Comparison of ENCODE assay signal across 19 cellular contexts in the genomic region with DNA sequence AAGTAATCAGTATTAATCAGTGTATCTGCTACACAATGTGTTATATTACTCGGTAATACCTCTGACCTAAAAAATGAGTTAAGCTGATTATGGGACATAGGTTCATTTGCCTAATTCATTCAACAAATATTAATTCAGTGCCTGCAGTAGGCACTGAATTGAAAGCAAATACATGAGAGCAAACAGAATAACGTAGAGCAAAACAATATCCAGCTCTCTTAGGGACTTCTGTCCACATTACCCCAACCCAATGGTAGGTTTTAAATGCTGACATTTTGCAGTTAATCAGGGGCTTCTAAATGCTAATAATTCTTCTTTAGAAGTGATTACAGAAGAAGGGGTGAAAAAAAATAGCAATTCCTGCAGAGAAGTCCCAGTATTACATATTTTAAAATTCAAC. TPM values are rescaled to one million over a fixed set of nuclear protein-coding genes. Genes with fewer than 3 reads are reported as not detected.
DNase-seq lines count a peak whose midpoint lies in the region; ATAC-seq, FAIRE-seq and TF ChIP-seq lines count a peak whose summit lies in the region.
"Had no signal": no experiment of that assay in that cellular context is flagged by ENCODE, and none has a peak within 500 bp of the region (broad histone marks: within the 10 kb centered on the region; RNA-seq: fewer than 3 reads in every experiment).

No MANE protein-coding gene starts in this region.

- H3K4me1 Mint-ChIP-seq in CD4-positive, alpha-beta memory T cell: peaks cover 21 to 61% (median 32%) of the 10 kb centered on the region in 4 donors
- H3K4me1 Mint-ChIP-seq in natural killer cell: peaks cover 52 to 60% of the 10 kb centered on the region in 2 donors

- POLR2A ChIA-PET in CD4-positive, alpha-beta memory T cell (lab: Charles Lee; ENCODE audit: partially characterized antibody): interaction anchor here (0.8 to 6.8 kb wide), 4 partner anchors 22 to 295 kb away, joined by 3 to 122 read pairs (median 8); a partner anchor contains a TSS
- POLR2A ChIA-PET in OCI-LY7 (lab: Charles Lee): interaction anchor here (0.7 to 2.4 kb wide), 13 partner anchors 11 to 150 kb away, joined by 3 to 9 read pairs (median 4); no protein-coding TSS in a partner anchor

- no peaks in the 10 kb centered on the region for H4K20me1 ChIP-seq in OCI-LY7 (ENCODE audit: insufficient read depth, low read length)

- H3K36me3 Mint-ChIP-seq in CD4-positive, alpha-beta memory T cell: peaks cover 0 to 5% of the 10 kb centered on the region in 2 donors
- no peaks in the 10 kb centered on the region for H3K36me3 Mint-ChIP-seq in natural killer cell

- intact Hi-C loops in CD4-positive, alpha-beta memory T cell (cut with micrococcal nuclease): no loop called here
- intact Hi-C loops in OCI-LY7 (cut with micrococcal nuclease; ENCODE audit: unreplicated experiment) (no loop called here), natural killer cell (cut with micrococcal nuclease) (loop anchor here (1.0 kb wide), 1 partner anchor 23 kb away; no protein-coding TSS in a partner anchor)

- TF ChIP-seq POLR2A in GM12892 (IDR thresholded peaks at IDR 0.05; ENCODE audit: low read depth, low read length): no peak

- no peaks in the 10 kb centered on the region for H3K27me3 ChIP-seq in CD4-positive, alpha-beta memory T cell (ENCODE audit: insufficient read depth, low read length)
- H3K27me3 ChIP-seq: transverse colon had no signal

- H3K27ac ChIP-seq in CD4-positive, alpha-beta memory T cell (ENCODE audit: low read depth, low read length): no peak overlapping the region
- H3K27ac ChIP-seq in OCI-LY7 (ENCODE audit: low read depth, low read length, poor library complexity, severe bottlenecking): no peak overlapping the region
- H3K27ac ChIP-seq: transverse colon had no signal

- no peaks in the 10 kb centered on the region for H3K9me2 ChIP-seq in OCI-LY7 (ENCODE audit: insufficient read depth, low read length)

- peaks cover 68% of the 10 kb centered on the region; the same call in 1 of the 2 replicates for H3K79me2 ChIP-seq in OCI-LY7 (ENCODE audit: insufficient read depth, low read depth, low read length)

- peak overlapping the region; percentile 62 for H3K4me2 ChIP-seq in OCI-LY7 (ENCODE audit: low read length)

- peaks cover 46% of the 10 kb centered on the region for H3K4me1 ChIP-seq in CD4-positive, alpha-beta memory T cell (ENCODE audit: insufficient read depth, low read length)
- H3K4me1 ChIP-seq in OCI-LY7 (ENCODE audit: insufficient read depth, low read length, poor library complexity, severe bottlenecking): peaks cover 61% of the 10 kb centered on the region

- peak overlapping the region in 2 of 8 donors; percentile 30 to 53 for H3K4me3 Mint-ChIP-seq in CD4-positive, alpha-beta memory T cell
- H3K4me3 Mint-ChIP-seq in natural killer cell: peak overlapping the region; percentile 74
- H3K4me3 Mint-ChIP-seq: H9 had no signal

- H3K9me3 ChIP-seq in CD4-positive, alpha-beta memory T cell (ENCODE audit: control insufficient read depth in 1 of 2, low read length in 2 of 2): no peaks in the 10 kb centered on the region
- H3K9me3 ChIP-seq in OCI-LY7 (ENCODE audit: low read length): no peaks in the 10 kb centered on the region; the same call in 1 of the 2 replicates
- H3K9me3 ChIP-seq: transverse colon had no signal

- no peaks in the 10 kb centered on the region for H3K36me3 ChIP-seq in CD4-positive, alpha-beta memory T cell (ENCODE audit: insufficient read depth, low read length)
- no peaks in the 10 kb centered on the region for H3K36me3 ChIP-seq in OCI-LY7 (ENCODE audit: insufficient read depth, low read length)
- H3K36me3 ChIP-seq: transverse colon had no signal

- peak overlapping the region; percentile 74 for H2AFZ ChIP-seq in OCI-LY7 (ENCODE audit: low read length)

- DNase-seq in CD4-positive, alpha-beta memory T cell: no peak
- DNase-seq in GM12892 (ENCODE audit: insufficient read length): no peak
- no peak for DNase-seq in OCI-LY7 (ENCODE audit: low spot score)
- DNase-seq in natural killer cell: no peak
- DNase-seq: activated CD4-positive, alpha-beta T cell treated with anti-CD3 and anti-CD28 coated beads, Interleukin-2, amount 50 U/mL, for 48 hours; activated T-cell treated with anti-CD3 and anti-CD28 coated beads for 4 hours; amygdala; caudate nucleus; H9; MM.1S; NCI-H1694 treated with DMSO at 0.1 percent for 48 hours; NCI-H345; SHP77 treated with DMSO at 0.1 percent for 48 hours; stimulated activated naive CD4-positive, alpha-beta T cell; transverse colon had no signal

- no peak overlapping the region for H3K4me3 ChIP-seq in CD4-positive, alpha-beta memory T cell (ENCODE audit: low read length in 2 of 2)
- H3K4me3 ChIP-seq in OCI-LY7 (ENCODE audit: low read depth, low read length, poor library complexity, severe bottlenecking): peak overlapping the region; percentile 57
- H3K4me3 ChIP-seq: transverse colon had no signal

- H3K27me3 Mint-ChIP-seq in CD4-positive, alpha-beta memory T cell: no peaks in the 10 kb centered on the region
- H3K27me3 Mint-ChIP-seq in natural killer cell (ENCODE audit: low read depth in 2 of 2): no peaks in the 10 kb centered on the region

- ATAC-seq in natural killer cell (no peak), HG02571 (IDR thresholded peaks at IDR 0.05; ENCODE audit: unreplicated experiment) (no peak), HG03280 (IDR thresholded peaks at IDR 0.05; ENCODE audit: unreplicated experiment) (no peak), HG02623 (IDR thresholded peaks at IDR 0.05; ENCODE audit: unreplicated experiment) (no peak)
- ATAC-seq: esophagus mucosa had no signal

- TF ChIP-seq CTCF in OCI-LY7 (conservative IDR thresholded peaks at IDR 0.05; ENCODE audit: low read length) (no peak), natural killer cell (IDR thresholded peaks at IDR 0.05) (no peak)

- H3K9me3 Mint-ChIP-seq in CD4-positive, alpha-beta memory T cell: peaks cover 0 to 3% (median 0%) of the 10 kb centered on the region in 8 donors
- no peaks in the 10 kb centered on the region for H3K9me3 Mint-ChIP-seq in natural killer cell
- H3K9me3 Mint-ChIP-seq: H9 had no signal

- CTCF ChIA-PET in CD4-positive, alpha-beta memory T cell (lab: Charles Lee; ENCODE audit: partially characterized antibody): interaction anchor here (1.0 to 1.9 kb wide), 4 partner anchors 13 to 52 kb away, joined by 3 to 10 read pairs (median 4); no protein-coding TSS in a partner anchor
- CTCF ChIA-PET in OCI-LY7 (lab: Charles Lee; ENCODE audit: unreplicated experiment): no interaction called here

- peak; percentile 93 for FAIRE-seq in GM12892 (lab: Jason Lieb, UNC)

- H3K27ac Mint-ChIP-seq in CD4-positive, alpha-beta memory T cell: peak overlapping the region in 4 of 7 donors; percentile 9 to 46 (median 30)
- H3K27ac Mint-ChIP-seq in natural killer cell: peak overlapping the region; percentile 66 to 72
- H3K27ac Mint-ChIP-seq: H9 had no signal

- no TSS peak for BruUV-seq in OCI-LY7 (replicated peaks; lab: Mats Ljungman, UMichigan)

RNA-seq across cellular contexts. Expression of a gene that starts 4.9 kb away (rescaled TPM):
- 10 to 100 TPM; 23.9 to 25.7 TPM for total RNA-seq in CD4-positive, alpha-beta memory T cell
- 10 to 100 TPM; 33.7 to 46.5 TPM for polyA plus RNA-seq in CD4-positive, alpha-beta memory T cell
- 11.4 TPM for polyA plus RNA-seq in GM12892 (2012; ENCODE audit: missing spikeins)
- 4.4 and 9.0 TPM in 2 replicates for total RNA-seq in OCI-LY7 (2014; rRNA removed; shearing (Covaris generic))
- total RNA-seq in OCI-LY7 (2022) (7.2 and 7.3 TPM in 2 replicates), natural killer cell (10 to 100 TPM; 21.9 to 27.1 (median 24.2) TPM)
